In the genomic region with DNA sequence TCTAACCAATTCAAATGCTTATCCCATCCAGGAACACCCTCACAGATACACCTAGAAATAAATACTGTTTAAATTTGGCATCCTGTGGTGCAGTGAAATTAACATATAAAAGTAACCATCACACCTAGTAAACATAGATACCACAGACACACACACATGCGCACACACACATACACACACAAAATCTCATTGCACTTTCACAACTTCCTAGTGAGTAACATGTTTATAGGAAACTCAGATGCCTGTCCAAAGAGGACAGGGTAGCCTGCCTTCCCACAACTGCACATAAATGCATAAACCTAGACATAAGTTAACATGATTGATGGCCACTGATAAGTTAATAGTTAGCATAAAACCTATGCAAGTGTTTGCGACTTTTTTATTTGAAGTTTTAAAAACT, we compare ENCODE assay signal across 1 cellular context.
TF ChIP-seq lines count a peak whose summit lies in the region.

No MANE protein-coding gene starts in this region.

TF ChIP-seq in IMR-90, 13 proteins besides CTCF, POLR2A, EP300 and RAD21 (continued from another document):
- TF ChIP-seq, protein P1, sequence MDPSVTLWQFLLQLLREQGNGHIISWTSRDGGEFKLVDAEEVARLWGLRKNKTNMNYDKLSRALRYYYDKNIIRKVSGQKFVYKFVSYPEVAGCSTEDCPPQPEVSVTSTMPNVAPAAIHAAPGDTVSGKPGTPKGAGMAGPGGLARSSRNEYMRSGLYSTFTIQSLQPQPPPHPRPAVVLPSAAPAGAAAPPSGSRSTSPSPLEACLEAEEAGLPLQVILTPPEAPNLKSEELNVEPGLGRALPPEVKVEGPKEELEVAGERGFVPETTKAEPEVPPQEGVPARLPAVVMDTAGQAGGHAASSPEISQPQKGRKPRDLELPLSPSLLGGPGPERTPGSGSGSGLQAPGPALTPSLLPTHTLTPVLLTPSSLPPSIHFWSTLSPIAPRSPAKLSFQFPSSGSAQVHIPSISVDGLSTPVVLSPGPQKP (IDR thresholded peaks at IDR 0.05; ENCODE audit: borderline replicate concordance, low read depth, low read length) = no peak
- TF ChIP-seq RFX5 (IDR thresholded peaks at IDR 0.05; ENCODE audit: low read depth, low read length) (no peak), RCOR1 (IDR thresholded peaks at IDR 0.05; ENCODE audit: insufficient replicate concordance, low read length) (no peak), NFE2L2 (IDR thresholded peaks at IDR 0.05; ENCODE audit: low read depth, low read length) (no peak), FOS (IDR thresholded peaks at IDR 0.05; ENCODE audit: low read depth, low read length) (no peak), SMC3 (IDR thresholded peaks at IDR 0.05; ENCODE audit: low read depth, low read length) (no peak), MAFK (IDR thresholded peaks at IDR 0.05; ENCODE audit: low read depth, low read length) (no peak), MAZ (IDR thresholded peaks at IDR 0.05; ENCODE audit: borderline replicate concordance, low read depth, low read length) (no peak), CEBPB (IDR thresholded peaks at IDR 0.05; ENCODE audit: low read depth, low read length) (no peak)
- TF ChIP-seq, protein P2, sequence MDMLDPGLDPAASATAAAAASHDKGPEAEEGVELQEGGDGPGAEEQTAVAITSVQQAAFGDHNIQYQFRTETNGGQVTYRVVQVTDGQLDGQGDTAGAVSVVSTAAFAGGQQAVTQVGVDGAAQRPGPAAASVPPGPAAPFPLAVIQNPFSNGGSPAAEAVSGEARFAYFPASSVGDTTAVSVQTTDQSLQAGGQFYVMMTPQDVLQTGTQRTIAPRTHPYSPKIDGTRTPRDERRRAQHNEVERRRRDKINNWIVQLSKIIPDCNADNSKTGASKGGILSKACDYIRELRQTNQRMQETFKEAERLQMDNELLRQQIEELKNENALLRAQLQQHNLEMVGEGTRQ (IDR thresholded peaks at IDR 0.05; ENCODE audit: low read depth, low read length) = no peak
